Comparison of ENCODE assay signal across 8 cellular contexts in genomic region chr16:23452221-23452571, GRCh38. TPM values are rescaled to one million over a fixed set of nuclear protein-coding genes. Genes with fewer than 3 reads are reported as not detected.
DNase-seq lines count a peak whose midpoint lies in the region; ATAC-seq and TF ChIP-seq lines count a peak whose summit lies in the region.

No MANE protein-coding gene starts in this region.

- H3K9me3 ChIP-seq in SJSA1 (replicated peaks) (no peaks in the 10 kb centered on the region), fibroblast of lung (ENCODE audit: control insufficient read depth, insufficient read depth, low read depth, low read length) (no peaks in the 10 kb centered on the region)

- no peaks in the 10 kb centered on the region for H3K27me3 Mint-ChIP-seq in progenitor cell of endocrine pancreas

- TF ChIP-seq CTCF in GM06990 (IDR thresholded peaks at IDR 0.05; ENCODE audit: insufficient read depth, low read length, poor library complexity, severe bottlenecking) (no peak), fibroblast of lung (conservative IDR thresholded peaks at IDR 0.05 in 1 of 2, IDR thresholded peaks at IDR 0.05 in 1 of 2; ENCODE audit: low read depth in 1 of 2, low read length in 2 of 2) (no peak), progenitor cell of endocrine pancreas (IDR thresholded peaks at IDR 0.05; ENCODE audit: unreplicated experiment) (no peak)

- H3K27ac ChIP-seq in SJSA1 (peak overlapping the region; percentile 45; the same call in 1 of the 2 replicates), fibroblast of lung (ENCODE audit: insufficient read depth, low read length) (peak overlapping the region; percentile 90), caudate nucleus (ENCODE audit: low read depth, low read length) (no peak overlapping the region)

- no peaks in the 10 kb centered on the region for H3K27me3 ChIP-seq in GM06990 (replicated peaks; ENCODE audit: control insufficient read depth, insufficient read depth, low read length)
- H3K27me3 ChIP-seq in SJSA1 (replicated peaks), result no peaks in the 10 kb centered on the region
- no peaks in the 10 kb centered on the region for H3K27me3 ChIP-seq in fibroblast of lung (ENCODE audit: control insufficient read depth, insufficient read depth, low read length)

- peak overlapping the region; percentile 87 for H3K4me2 ChIP-seq in fibroblast of lung (ENCODE audit: extremely low read depth, insufficient read depth, low read length)

- H3K36me3 ChIP-seq in GM06990 (ENCODE audit: control insufficient read depth, insufficient read depth, low read length), result no peaks in the 10 kb centered on the region
- H3K36me3 ChIP-seq in SJSA1, result peaks cover 3% of the 10 kb centered on the region; the same call in 1 of the 2 replicates
- H3K36me3 ChIP-seq in fibroblast of lung (ENCODE audit: control insufficient read depth, insufficient read depth, low read length), result no peaks in the 10 kb centered on the region

- DNase-seq in GM06990 (ENCODE audit: extremely low read depth, insufficient read length) (no peak), SJSA1 (ENCODE audit: low read depth in 1 of 2, low spot score in 2 of 2) (no peak), fibroblast of lung (ENCODE audit: low read depth in 2 of 2) (no peak), progenitor cell of endocrine pancreas (ENCODE audit: low spot score, unreplicated experiment) (no peak), dermis blood vessel endothelial cell (no peak), caudate nucleus (lab: John Stamatoyannopoulos, UW) (no peak)
- DNase-seq in stimulated activated CD4-positive, alpha-beta T cell treated with anti-CD3 and anti-CD28 coated beads, Interleukin-12 subunit alpha, Interleukin-12 subunit beta, amount 100 ng/mL, for 4 hours, result no peak

- peak overlapping the region; percentile 86 for H3K4me3 Mint-ChIP-seq in progenitor cell of endocrine pancreas (ENCODE audit: low read depth)

- peak overlapping the region; percentile 93 for H3K27ac Mint-ChIP-seq in progenitor cell of endocrine pancreas

- H3K4me3 ChIP-seq in GM06990 (replicated peaks; ENCODE audit: low read depth, low read length), result peak overlapping the region; percentile 79
- peak overlapping the region; percentile 74 for H3K4me3 ChIP-seq in SJSA1
- H3K4me3 ChIP-seq in fibroblast of lung (replicated peaks in 1 of 4; ENCODE audit: control extremely low read depth in 1 of 4, insufficient read depth in 1 of 4, low read depth in 3 of 4, low read length in 4 of 4), result peak overlapping the region; percentile 87 to 99 (median 94)

- H4K20me1 ChIP-seq in fibroblast of lung (ENCODE audit: control insufficient read depth, extremely low read depth, insufficient read depth, low read length), result no peaks in the 10 kb centered on the region

- peak overlapping the region; percentile 88 for H3K9ac ChIP-seq in fibroblast of lung (ENCODE audit: insufficient read depth, low read length)

- H3K79me2 ChIP-seq in fibroblast of lung (ENCODE audit: control insufficient read depth, insufficient read depth, low read length), result peaks cover 15% of the 10 kb centered on the region

- no peaks in the 10 kb centered on the region for H3K9me3 Mint-ChIP-seq in progenitor cell of endocrine pancreas (ENCODE audit: low read depth)

- H3K4me1 ChIP-seq in SJSA1 (replicated peaks) (peaks cover 19% of the 10 kb centered on the region), fibroblast of lung (ENCODE audit: control insufficient read depth, extremely low read depth, insufficient read depth, low read length) (no peaks in the 10 kb centered on the region)

- peaks cover 8% of the 10 kb centered on the region for H3K4me1 Mint-ChIP-seq in progenitor cell of endocrine pancreas (ENCODE audit: low read depth)

- ATAC-seq in GM18519 (IDR thresholded peaks at IDR 0.05; ENCODE audit: low FRiP score, unreplicated experiment), result no peak

- peak overlapping the region; percentile 99 for H2AFZ ChIP-seq in fibroblast of lung (ENCODE audit: low read length)

- peaks cover 2% of the 10 kb centered on the region for H3K36me3 Mint-ChIP-seq in progenitor cell of endocrine pancreas (ENCODE audit: insufficient read depth)

RNA-seq across cellular contexts. Expression of gene COG7, which starts 0.8 kb away (rescaled TPM):
- total RNA-seq in SJSA1 (2014; rRNA removed; shearing (Covaris generic)), result 10.9 and 16.1 TPM in 2 replicates
- 10.8 and 17.5 TPM in 2 replicates for total RNA-seq in fibroblast of lung
- 20.6 and 20.9 TPM in 2 replicates for polyA plus RNA-seq in fibroblast of lung
- polyA plus RNA-seq in fibroblast of lung (2012), result 13.1 and 14.8 TPM in 2 replicates
- polyA minus RNA-seq in fibroblast of lung (ENCODE audit: low replicate concordance), result 21.5 and 41.7 TPM in 2 replicates
- total RNA-seq in progenitor cell of endocrine pancreas, result 24.9 and 28.3 TPM in 2 replicates
- total RNA-seq in dermis blood vessel endothelial cell, result 13.4 and 16.5 TPM in 2 replicates

RNA-seq across cellular contexts. Expression of gene GGA2, which starts 58.1 kb away (rescaled TPM):
- 11.7 and 28.0 TPM in 2 replicates for total RNA-seq in SJSA1 (2014; rRNA removed; shearing (Covaris generic))
- 19.5 and 22.9 TPM in 2 replicates for total RNA-seq in fibroblast of lung
- 29.6 and 34.7 TPM in 2 replicates for polyA plus RNA-seq in fibroblast of lung
- 21.7 and 22.0 TPM in 2 replicates for polyA plus RNA-seq in fibroblast of lung (2012)
- polyA minus RNA-seq in fibroblast of lung (ENCODE audit: low replicate concordance), result 18.3 and 44.2 TPM in 2 replicates
- 87.5 and 89.9 TPM in 2 replicates for total RNA-seq in progenitor cell of endocrine pancreas
- 32.1 and 41.4 TPM in 2 replicates for total RNA-seq in dermis blood vessel endothelial cell
